In genomic region chr13:45365558-45365885, GRCh38 we compare ENCODE assay signal across 16 cellular contexts. TPM values are rescaled to one million over a fixed set of nuclear protein-coding genes. Genes with fewer than 3 reads are reported as not detected.
DNase-seq lines count a peak whose midpoint lies in the region; ATAC-seq and TF ChIP-seq lines count a peak whose summit lies in the region.
"Had no signal": no experiment of that assay in that cellular context is flagged by ENCODE, and none has a peak within 500 bp of the region (broad histone marks: within the 10 kb centered on the region; RNA-seq: fewer than 3 reads in every experiment).

No MANE protein-coding gene starts in this region.

- no peak overlapping the region for H3K9ac ChIP-seq in PC-3 (ENCODE audit: low read length)

- H3K9me3 Mint-ChIP-seq in activated CD4-positive, alpha-beta memory T cell treated with anti-CD3 and anti-CD28 coated beads, Interleukin-2, amount 10 ng/mL, durations not matched to agents 7 days and 5 days = no peaks in the 10 kb centered on the region
- H3K9me3 Mint-ChIP-seq in activated CD4-positive, alpha-beta memory T cell treated with anti-CD3 and anti-CD28 coated beads for 36 hours = peaks cover 6% of the 10 kb centered on the region
- H3K9me3 Mint-ChIP-seq in activated naive CD8-positive, alpha-beta T cell treated with anti-CD3 and anti-CD28 coated beads, Interleukin-2, amount 50 U/mL, for 24 hours = no peaks in the 10 kb centered on the region
- H3K9me3 Mint-ChIP-seq in naive thymus-derived CD8-positive, alpha-beta T cell = peaks cover 0 to 10% (median 0%) of the 10 kb centered on the region in 9 donors

- no peaks in the 10 kb centered on the region for H3K79me2 ChIP-seq in PC-3 (ENCODE audit: low read length)

- no peaks in the 10 kb centered on the region for H3K36me3 ChIP-seq in PC-3 (ENCODE audit: low read depth, low read length)

- BruUV-seq in PC-3 (replicated peaks; lab: Mats Ljungman, UMichigan) = no TSS peak

- no peak for TF ChIP-seq CTCF in PC-3 (conservative IDR thresholded peaks at IDR 0.05; ENCODE audit: low read depth, low read length)

- H3K27me3 ChIP-seq in PC-3 (ENCODE audit: low read length) = no peaks in the 10 kb centered on the region
- H3K27me3 ChIP-seq: Peyer's patch had no signal

- H3K27ac ChIP-seq in PC-3 (ENCODE audit: low read length) = peak overlapping the region; percentile 56
- H3K27ac ChIP-seq: A549, Peyer's patch had no signal

- intact Hi-C loops in activated CD4-positive, alpha-beta memory T cell treated with anti-CD3 and anti-CD28 coated beads for 36 hours (cut with micrococcal nuclease) = loop anchor here (5.0 to 10.0 kb wide), 2 partner anchors 33 to 149 kb away; no protein-coding TSS in a partner anchor
- intact Hi-C loops in PC-3 (cut with micrococcal nuclease) = no loop called here

- no peaks in the 10 kb centered on the region for H3K27me3 Mint-ChIP-seq in activated CD4-positive, alpha-beta memory T cell treated with anti-CD3 and anti-CD28 coated beads, Interleukin-2, amount 10 ng/mL, durations not matched to agents 7 days and 5 days
- no peaks in the 10 kb centered on the region for H3K27me3 Mint-ChIP-seq in activated CD4-positive, alpha-beta memory T cell treated with anti-CD3 and anti-CD28 coated beads for 36 hours
- no peaks in the 10 kb centered on the region for H3K27me3 Mint-ChIP-seq in activated naive CD8-positive, alpha-beta T cell treated with anti-CD3 and anti-CD28 coated beads, Interleukin-2, amount 50 U/mL, for 24 hours
- H3K27me3 Mint-ChIP-seq in naive thymus-derived CD8-positive, alpha-beta T cell = no peaks in the 10 kb centered on the region

- peaks cover 53% of the 10 kb centered on the region for H3K36me3 Mint-ChIP-seq in activated CD4-positive, alpha-beta memory T cell treated with anti-CD3 and anti-CD28 coated beads, Interleukin-2, amount 10 ng/mL, durations not matched to agents 7 days and 5 days (ENCODE audit: low read depth)
- peaks cover 29% of the 10 kb centered on the region for H3K36me3 Mint-ChIP-seq in activated CD4-positive, alpha-beta memory T cell treated with anti-CD3 and anti-CD28 coated beads for 36 hours
- peaks cover 25% of the 10 kb centered on the region for H3K36me3 Mint-ChIP-seq in activated naive CD8-positive, alpha-beta T cell treated with anti-CD3 and anti-CD28 coated beads, Interleukin-2, amount 50 U/mL, for 24 hours (ENCODE audit: low read depth)
- peaks cover 0 to 15% (median 4%) of the 10 kb centered on the region in 3 donors for H3K36me3 Mint-ChIP-seq in naive thymus-derived CD8-positive, alpha-beta T cell

- POLR2A ChIA-PET in activated CD4-positive, alpha-beta memory T cell treated with anti-CD3 and anti-CD28 coated beads, Interleukin-2, amount 10 ng/mL, durations not matched to agents 7 days and 5 days (lab: Charles Lee) = interaction anchor here (1.0 to 5.9 kb wide), 3 partner anchors 26 to 99 kb away, joined by 3 to 81 read pairs (median 5); partner anchors contain the start of genes COG3, SLC25A30 and TPT1
- POLR2A ChIA-PET in activated CD4-positive, alpha-beta memory T cell treated with anti-CD3 and anti-CD28 coated beads for 36 hours (lab: Charles Lee) = no interaction called here
- POLR2A ChIA-PET in PC-3 (lab: Charles Lee; ENCODE audit: unreplicated experiment) = no interaction called here
- POLR2A ChIA-PET in naive thymus-derived CD8-positive, alpha-beta T cell (lab: Charles Lee) = interaction anchor here (1.0 to 8.4 kb wide), 2 partner anchors 24 to 33 kb away, joined by 3 to 78 read pairs; partner anchors contain the start of gene TPT1

- no peak overlapping the region for H3K4me3 Mint-ChIP-seq in activated CD4-positive, alpha-beta memory T cell treated with anti-CD3 and anti-CD28 coated beads, Interleukin-2, amount 10 ng/mL, durations not matched to agents 7 days and 5 days
- no peak overlapping the region for H3K4me3 Mint-ChIP-seq in activated CD4-positive, alpha-beta memory T cell treated with anti-CD3 and anti-CD28 coated beads for 36 hours
- no peak overlapping the region for H3K4me3 Mint-ChIP-seq in activated naive CD8-positive, alpha-beta T cell treated with anti-CD3 and anti-CD28 coated beads, Interleukin-2, amount 50 U/mL, for 24 hours
- peak overlapping the region in 1 of 10 donors; percentile 14 for H3K4me3 Mint-ChIP-seq in naive thymus-derived CD8-positive, alpha-beta T cell

- ATAC-seq in PC-3 (no peak), HG02759 (IDR thresholded peaks at IDR 0.05; ENCODE audit: unreplicated experiment) (no peak), HG02938 (IDR thresholded peaks at IDR 0.05; ENCODE audit: unreplicated experiment) (no peak)
- ATAC-seq in activated naive CD8-positive, alpha-beta T cell treated with anti-CD3 and anti-CD28 coated beads, Interleukin-2, amount 50 U/mL, for 24 hours = no peak
- ATAC-seq in naive thymus-derived CD8-positive, alpha-beta T cell = no peak
- ATAC-seq: A549, HepG2 had no signal

- CTCF ChIA-PET in activated CD4-positive, alpha-beta memory T cell treated with anti-CD3 and anti-CD28 coated beads, Interleukin-2, amount 10 ng/mL, durations not matched to agents 7 days and 5 days (lab: Charles Lee) = interaction anchor here (1.0 kb wide), 1 partner anchor 845 kb away, joined by 3 read pairs; no protein-coding TSS in a partner anchor
- CTCF ChIA-PET in activated CD4-positive, alpha-beta memory T cell treated with anti-CD3 and anti-CD28 coated beads for 36 hours (lab: Charles Lee) = interaction anchor here (1.5 kb wide), 1 partner anchor 53 kb away, joined by 3 read pairs; the partner anchor contains the start of gene SLC25A30
- CTCF ChIA-PET in PC-3 (lab: Charles Lee) = no interaction called here

- H3K9me3 ChIP-seq in PC-3 (ENCODE audit: low read length) = no peaks in the 10 kb centered on the region
- H3K9me3 ChIP-seq: A549, Peyer's patch had no signal

- peaks cover 73% of the 10 kb centered on the region for H3K4me1 Mint-ChIP-seq in activated CD4-positive, alpha-beta memory T cell treated with anti-CD3 and anti-CD28 coated beads, Interleukin-2, amount 10 ng/mL, durations not matched to agents 7 days and 5 days
- H3K4me1 Mint-ChIP-seq in activated CD4-positive, alpha-beta memory T cell treated with anti-CD3 and anti-CD28 coated beads for 36 hours (ENCODE audit: low read depth) = peaks cover 53% of the 10 kb centered on the region
- peaks cover 58% of the 10 kb centered on the region for H3K4me1 Mint-ChIP-seq in activated naive CD8-positive, alpha-beta T cell treated with anti-CD3 and anti-CD28 coated beads, Interleukin-2, amount 50 U/mL, for 24 hours
- H3K4me1 Mint-ChIP-seq in naive thymus-derived CD8-positive, alpha-beta T cell = peaks cover 25 to 68% (median 61%) of the 10 kb centered on the region in 4 donors

- peak overlapping the region; percentile 57 for H3K27ac Mint-ChIP-seq in activated CD4-positive, alpha-beta memory T cell treated with anti-CD3 and anti-CD28 coated beads, Interleukin-2, amount 10 ng/mL, durations not matched to agents 7 days and 5 days
- no peak overlapping the region for H3K27ac Mint-ChIP-seq in activated CD4-positive, alpha-beta memory T cell treated with anti-CD3 and anti-CD28 coated beads for 36 hours
- H3K27ac Mint-ChIP-seq in activated naive CD8-positive, alpha-beta T cell treated with anti-CD3 and anti-CD28 coated beads, Interleukin-2, amount 50 U/mL, for 24 hours = peak overlapping the region; percentile 20
- peak overlapping the region in 8 of 10 donors; percentile 59 to 95 (median 72) for H3K27ac Mint-ChIP-seq in naive thymus-derived CD8-positive, alpha-beta T cell

- H4K20me1 ChIP-seq in PC-3 (ENCODE audit: low read length) = no peaks in the 10 kb centered on the region

- no peak overlapping the region for H3K4me3 ChIP-seq in PC-3 (ENCODE audit: low read length)
- H3K4me3 ChIP-seq: A549, Peyer's patch had no signal

- no peak for DNase-seq in activated CD4-positive, alpha-beta memory T cell treated with anti-CD3 and anti-CD28 coated beads, Interleukin-2, amount 10 ng/mL, durations not matched to agents 7 days and 5 days
- DNase-seq in activated CD4-positive, alpha-beta memory T cell treated with anti-CD3 and anti-CD28 coated beads for 36 hours = no peak
- DNase-seq in PC-3 (peak; percentile 34), KG1 (lab: John Stamatoyannopoulos, UW) (no peak)
- no peak for DNase-seq in activated naive CD8-positive, alpha-beta T cell treated with anti-CD3 and anti-CD28 coated beads, Interleukin-2, amount 50 U/mL, for 24 hours
- DNase-seq in naive thymus-derived CD8-positive, alpha-beta T cell = no peak
- DNase-seq: AML-193, NCI-H187 treated with DMSO at 0.1 percent for 48 hours, NCI-H510A, NCI-H82, Peyer's patch, SHP77 treated with DMSO at 0.1 percent for 48 hours had no signal

- peaks cover 43% of the 10 kb centered on the region for H3K4me1 ChIP-seq in PC-3 (ENCODE audit: insufficient read depth, low read length)

- no peak overlapping the region for H2AFZ ChIP-seq in PC-3 (ENCODE audit: low read length)

- no peak overlapping the region for H3K4me2 ChIP-seq in PC-3 (ENCODE audit: low read length)
- H3K4me2 ChIP-seq: A549 had no signal

- H3K9me2 ChIP-seq in PC-3 (replicated peaks; ENCODE audit: low read length) = no peaks in the 10 kb centered on the region

- no peaks in the 10 kb centered on the region for H3F3A ChIP-seq in PC-3 (ENCODE audit: low read length, unreplicated experiment)

RNA-seq across cellular contexts. Expression of gene TPT1, which starts 24.5 kb away (rescaled TPM):
- 1,000 to 10,000 TPM; 4,462 to 4,505 TPM for total RNA-seq in activated CD4-positive, alpha-beta memory T cell treated with anti-CD3 and anti-CD28 coated beads, Interleukin-2, amount 10 ng/mL, durations not matched to agents 7 days and 5 days
- total RNA-seq in activated CD4-positive, alpha-beta memory T cell treated with anti-CD3 and anti-CD28 coated beads for 36 hours = 1,000 to 10,000 TPM; 3,227 to 3,264 TPM
- total RNA-seq in PC-3 (2014; rRNA removed) = 948 and 982 TPM in 2 replicates
- over 10,000 TPM; 10,139 to 10,909 TPM for total RNA-seq in naive thymus-derived CD8-positive, alpha-beta T cell
- 1,000 to 10,000 TPM; 3,681 to 4,532 (median 4,400) TPM for polyA plus RNA-seq in naive thymus-derived CD8-positive, alpha-beta T cell

RNA-seq across cellular contexts. Expression of gene SLC25A30, which starts 52.7 kb away (rescaled TPM):
- total RNA-seq in activated CD4-positive, alpha-beta memory T cell treated with anti-CD3 and anti-CD28 coated beads, Interleukin-2, amount 10 ng/mL, durations not matched to agents 7 days and 5 days = 10 to 100 TPM; 17.5 to 17.6 TPM
- 10 to 100 TPM; 14.6 to 15.3 TPM for total RNA-seq in activated CD4-positive, alpha-beta memory T cell treated with anti-CD3 and anti-CD28 coated beads for 36 hours
- 8.0 and 19.5 TPM in 2 replicates for total RNA-seq in PC-3 (2014; rRNA removed)
- 10 to 100 TPM; 22.0 to 25.8 TPM for total RNA-seq in naive thymus-derived CD8-positive, alpha-beta T cell
- polyA plus RNA-seq in naive thymus-derived CD8-positive, alpha-beta T cell = 1 to 10 TPM; 1.2 to 1.9 (median 1.8) TPM

Comparison
In these comparisons a context has a peak if more than half of its experiments do, and no peak if none do; other contexts are left out.
1. POLR2A ChIA-PET loops: an anchor here in activated CD4-positive, alpha-beta memory T cell treated with anti-CD3 and anti-CD28 coated beads, Interleukin-2, amount 10 ng/mL, durations not matched to agents 7 days and 5 days (1.0 to 5.9 kb wide) and naive thymus-derived CD8-positive, alpha-beta T cell (1.0 to 8.4 kb wide); none called in activated CD4-positive, alpha-beta memory T cell treated with anti-CD3 and anti-CD28 coated beads for 36 hours and PC-3.